ENCODE assay signal across 9 cellular contexts in genomic region chr11:36622431-36623136, GRCh38. TPM values are rescaled to one million over a fixed set of nuclear protein-coding genes. Genes with fewer than 3 reads are reported as not detected.
DNase-seq lines count a peak whose midpoint lies in the region; ATAC-seq and TF ChIP-seq lines count a peak whose summit lies in the region.
"Had no signal": no experiment of that assay in that cellular context is flagged by ENCODE, and none has a peak within 500 bp of the region (broad histone marks: within the 10 kb centered on the region; RNA-seq: fewer than 3 reads in every experiment).

No MANE protein-coding gene starts in this region.

- H3K9me2 ChIP-seq in PC-9 (ENCODE audit: insufficient read depth): no peaks in the 10 kb centered on the region

- H3K4me2 ChIP-seq in PC-9: no peak overlapping the region

- no peaks in the 10 kb centered on the region for H3K4me1 ChIP-seq in PC-9 (replicated peaks; ENCODE audit: insufficient read depth)
- peaks cover 25% of the 10 kb centered on the region for H3K4me1 ChIP-seq in thymus (ENCODE audit: control insufficient read depth, insufficient read depth, low read length)

- BruUV-seq in PC-9 (replicated peaks; lab: Mats Ljungman, UMichigan): no TSS peak

- H3K27ac ChIP-seq in PC-9 (no peak overlapping the region), thymus (ENCODE audit: low read depth) (no peak overlapping the region)

- H3K27me3 Mint-ChIP-seq in activated CD4-positive, alpha-beta T cell treated with anti-CD3 and anti-CD28 coated beads, Interleukin-2, amount 10 ng/mL, durations not matched to agents 7 days and 5 days: peaks cover 10% of the 10 kb centered on the region

- H3K36me3 ChIP-seq in PC-9 (ENCODE audit: low read depth) (no peaks in the 10 kb centered on the region), thymus (ENCODE audit: control insufficient read depth, insufficient read depth) (no peaks in the 10 kb centered on the region)

- peaks cover 2% of the 10 kb centered on the region for H3K4me1 Mint-ChIP-seq in activated CD4-positive, alpha-beta T cell treated with anti-CD3 and anti-CD28 coated beads, Interleukin-2, amount 10 ng/mL, durations not matched to agents 7 days and 5 days

- peak; percentile 58 for ATAC-seq in HG03097 (IDR thresholded peaks at IDR 0.05; ENCODE audit: low FRiP score, unreplicated experiment)

- WGBS in thymus: 57% methylated on average over 3 of the region's 3 CpGs

- POLR2A ChIA-PET in activated CD4-positive, alpha-beta T cell treated with anti-CD3 and anti-CD28 coated beads, Interleukin-2, amount 10 ng/mL, durations not matched to agents 7 days and 5 days (lab: Charles Lee): no interaction called here
- POLR2A ChIA-PET in PC-9 (lab: Charles Lee; ENCODE audit: unreplicated experiment): no interaction called here

- intact Hi-C loops in PC-9 (cut with micrococcal nuclease; ENCODE audit: unreplicated experiment): no loop called here

- H4K20me1 ChIP-seq in PC-9 (ENCODE audit: insufficient read depth): no peaks in the 10 kb centered on the region

- H3K27ac Mint-ChIP-seq in activated CD4-positive, alpha-beta T cell treated with anti-CD3 and anti-CD28 coated beads, Interleukin-2, amount 10 ng/mL, durations not matched to agents 7 days and 5 days: no peak overlapping the region

- H3F3A ChIP-seq in PC-9 (ENCODE audit: insufficient read depth, low read depth): no peaks in the 10 kb centered on the region

- no peak overlapping the region for H2AFZ ChIP-seq in PC-9

- DNase-seq in activated CD4-positive, alpha-beta T cell treated with anti-CD3 and anti-CD28 coated beads, Interleukin-2, amount 10 ng/mL, durations not matched to agents 7 days and 5 days: peak; percentile 19
- no peak for DNase-seq in activated CD4-positive, alpha-beta T cell treated with anti-CD3 and anti-CD28 coated beads, Interleukin-2, amount 50 U/mL, for 1 hour
- peak in 1 of 2 experiments; percentile 38 for DNase-seq in PC-9
- DNase-seq in fibroblast of peridontal ligament (ENCODE audit: extremely low read depth): peak; percentile 50
- DNase-seq in mucosa of gallbladder (ENCODE audit: low spot score): no peak
- DNase-seq in activated naive CD4-positive, alpha-beta T cell treated with anti-CD3 and anti-CD28 coated beads, Interleukin-2, amount 50 U/mL, for 16 hours: no peak

- CTCF ChIA-PET in activated CD4-positive, alpha-beta T cell treated with anti-CD3 and anti-CD28 coated beads, Interleukin-2, amount 10 ng/mL, durations not matched to agents 7 days and 5 days (lab: Charles Lee): no interaction called here
- CTCF ChIA-PET in PC-9 (lab: Charles Lee): no interaction called here

- H3K36me3 Mint-ChIP-seq in activated CD4-positive, alpha-beta T cell treated with anti-CD3 and anti-CD28 coated beads, Interleukin-2, amount 10 ng/mL, durations not matched to agents 7 days and 5 days (ENCODE audit: low read depth): no peaks in the 10 kb centered on the region

- TF ChIP-seq CTCF in PC-9 (conservative IDR thresholded peaks at IDR 0.05): peak; percentile 67

- H3K9me3 ChIP-seq in PC-9 (ENCODE audit: insufficient read depth, low read depth): no peaks in the 10 kb centered on the region
- H3K9me3 ChIP-seq in thymus (ENCODE audit: control insufficient read depth): no peaks in the 10 kb centered on the region

- no peaks in the 10 kb centered on the region for H3K27me3 ChIP-seq in PC-9 (ENCODE audit: insufficient read depth, low read depth)
- H3K27me3 ChIP-seq in thymus (ENCODE audit: control insufficient read depth, insufficient read depth): no peaks in the 10 kb centered on the region

- H3K9me3 Mint-ChIP-seq in activated CD4-positive, alpha-beta T cell treated with anti-CD3 and anti-CD28 coated beads, Interleukin-2, amount 10 ng/mL, durations not matched to agents 7 days and 5 days: no peaks in the 10 kb centered on the region
- H3K9me3 Mint-ChIP-seq: central memory CD8-positive, alpha-beta T cell had no signal

- no peaks in the 10 kb centered on the region for H3K79me2 ChIP-seq in PC-9 (ENCODE audit: low read depth)

- no peak overlapping the region for H3K4me3 ChIP-seq in PC-9
- peak overlapping the region; percentile 31 for H3K4me3 ChIP-seq in thymus (ENCODE audit: low read length)

- H3K4me3 Mint-ChIP-seq in activated CD4-positive, alpha-beta T cell treated with anti-CD3 and anti-CD28 coated beads, Interleukin-2, amount 10 ng/mL, durations not matched to agents 7 days and 5 days: no peak overlapping the region
- H3K4me3 Mint-ChIP-seq: central memory CD8-positive, alpha-beta T cell had no signal

RNA-seq across cellular contexts. Expression of gene RAG2, which starts 24.5 kb away (rescaled TPM):
- total RNA-seq in activated CD4-positive, alpha-beta T cell treated with anti-CD3 and anti-CD28 coated beads, Interleukin-2, amount 10 ng/mL, durations not matched to agents 7 days and 5 days: not detected
- total RNA-seq in PC-9 (2021) (not detected in 2 replicates), mucosa of gallbladder (not detected)
- polyA plus RNA-seq in thymus: 16.5 TPM

RNA-seq across cellular contexts. Expression of gene IFTAP, which starts 28.3 kb away (rescaled TPM):
- 1 to 10 TPM; 1.5 to 1.8 TPM for total RNA-seq in activated CD4-positive, alpha-beta T cell treated with anti-CD3 and anti-CD28 coated beads, Interleukin-2, amount 10 ng/mL, durations not matched to agents 7 days and 5 days
- total RNA-seq in PC-9 (2021) (18.9 TPM in 2 replicates), mucosa of gallbladder (18.8 TPM)
- polyA plus RNA-seq in thymus: 31.8 TPM

RNA-seq across cellular contexts. Expression of gene RAG1, which starts 54.8 kb away (rescaled TPM):
- under 1 TPM; 0.10 to 0.25 TPM for total RNA-seq in activated CD4-positive, alpha-beta T cell treated with anti-CD3 and anti-CD28 coated beads, Interleukin-2, amount 10 ng/mL, durations not matched to agents 7 days and 5 days
- total RNA-seq in PC-9 (2021) (0.31 and 0.63 TPM in 2 replicates), mucosa of gallbladder (2.6 TPM)
- polyA plus RNA-seq in thymus: 24.6 TPM

Comparison
In these comparisons a context has a peak if more than half of its experiments do, and no peak if none do; other contexts are left out.
1. DNase-seq: peak in activated CD4-positive, alpha-beta T cell treated with anti-CD3 and anti-CD28 coated beads, Interleukin-2, amount 10 ng/mL, durations not matched to agents 7 days and 5 days (single experiment) and fibroblast of peridontal ligament (single experiment); none in activated CD4-positive, alpha-beta T cell treated with anti-CD3 and anti-CD28 coated beads, Interleukin-2, amount 50 U/mL, for 1 hour (single experiment), mucosa of gallbladder (single experiment) and activated naive CD4-positive, alpha-beta T cell treated with anti-CD3 and anti-CD28 coated beads, Interleukin-2, amount 50 U/mL, for 16 hours (single experiment).